Comparison of ENCODE assay signal across 16 cellular contexts in genomic region chr2:48322251-48322650, GRCh38. TPM values are rescaled to one million over a fixed set of nuclear protein-coding genes. Genes with fewer than 3 reads are reported as not detected.
DNase-seq lines count a peak whose midpoint lies in the region; ATAC-seq and TF ChIP-seq lines count a peak whose summit lies in the region.
"Had no signal": no experiment of that assay in that cellular context is flagged by ENCODE, and none has a peak within 500 bp of the region (broad histone marks: within the 10 kb centered on the region; RNA-seq: fewer than 3 reads in every experiment).

No MANE protein-coding gene starts in this region.

- H3K36me3 ChIP-seq in CD4-positive, alpha-beta memory T cell (ENCODE audit: insufficient read depth, low read length): no peaks in the 10 kb centered on the region
- H3K36me3 ChIP-seq in mesendoderm (ENCODE audit: control insufficient read depth, insufficient read depth, low read length) (no peaks in the 10 kb centered on the region), smooth muscle cell (ENCODE audit: low read depth) (no peaks in the 10 kb centered on the region)
- H3K36me3 ChIP-seq: brain microvascular endothelial cell, upper lobe of right lung had no signal

- TF ChIP-seq CTCF in CD14-positive monocyte (IDR thresholded peaks at IDR 0.05) (no peak), activated B cell treated with CpG ODN at 0.5 μM for 24 hours (IDR thresholded peaks at IDR 0.05) (no peak), smooth muscle cell (IDR thresholded peaks at IDR 0.05; ENCODE audit: borderline replicate concordance, insufficient read depth, poor library complexity, severe bottlenecking) (no peak)

- H2BK5ac ChIP-seq in mesendoderm (ENCODE audit: low read length): no peak overlapping the region

- no peak overlapping the region for H3K4me2 ChIP-seq in mesendoderm (ENCODE audit: low read length)
- no peak overlapping the region for H3K4me2 ChIP-seq in smooth muscle cell

- H3K27ac Mint-ChIP-seq in CD14-positive monocyte: peak overlapping the region in 6 of 7 donors; percentile 23 to 85 (median 76)
- peak overlapping the region in 6 of 7 donors; percentile 7 to 84 (median 46) for H3K27ac Mint-ChIP-seq in CD4-positive, alpha-beta memory T cell
- H3K27ac Mint-ChIP-seq in activated B cell treated with CpG ODN at 0.5 μM for 24 hours: peak overlapping the region; percentile 75
- H3K27ac Mint-ChIP-seq in memory B cell: peak overlapping the region; percentile 12
- H3K27ac Mint-ChIP-seq: activated CD4-positive, alpha-beta T cell treated with anti-CD3 and anti-CD28 coated beads, Interleukin-2, amount 10 ng/mL, durations not matched to agents 7 days and 5 days had no signal

- H3K23ac ChIP-seq in mesendoderm (ENCODE audit: low read length): no peak overlapping the region

- H3K4me3 ChIP-seq in CD4-positive, alpha-beta memory T cell (ENCODE audit: low read length in 2 of 2): no peak overlapping the region
- H3K4me3 ChIP-seq in mesendoderm (ENCODE audit: low read length): no peak overlapping the region
- no peak overlapping the region for H3K4me3 ChIP-seq in smooth muscle cell
- H3K4me3 ChIP-seq: upper lobe of right lung had no signal

- peaks cover 96% of the 10 kb centered on the region for H3K4me1 ChIP-seq in CD4-positive, alpha-beta memory T cell (ENCODE audit: insufficient read depth, low read length)
- H3K4me1 ChIP-seq in mesendoderm (ENCODE audit: control insufficient read depth, low read depth, low read length): no peaks in the 10 kb centered on the region
- peaks cover 11% of the 10 kb centered on the region for H3K4me1 ChIP-seq in smooth muscle cell (ENCODE audit: low read depth)

- no peak overlapping the region for H4K5ac ChIP-seq in mesendoderm (ENCODE audit: low read length)

- H3F3A ChIP-seq in smooth muscle cell (ENCODE audit: low read depth): no peaks in the 10 kb centered on the region

- DNase-seq in CD14-positive monocyte (ENCODE audit: low spot score) (no peak), activated B cell treated with CpG ODN at 0.5 μM for 24 hours (no peak), memory B cell (ENCODE audit: low spot score in 2 of 2) (no peak), mesendoderm (no peak), smooth muscle cell (lab: John Stamatoyannopoulos, UW; ENCODE audit: unreplicated experiment) (no peak)
- DNase-seq in CD4-positive, alpha-beta memory T cell: no peak
- DNase-seq: activated CD4-positive, alpha-beta T cell treated with anti-CD3 and anti-CD28 coated beads, Interleukin-2, amount 10 ng/mL, durations not matched to agents 7 days and 5 days; brain microvascular endothelial cell; COR-L47; midbrain; NCI-H1417; NCI-H524; stimulated activated CD4-positive, alpha-beta T cell treated with anti-CD3 and anti-CD28 coated beads, Interleukin-4, amount 100 ng/mL, for 1 hour; upper lobe of right lung had no signal

- H3K36me3 Mint-ChIP-seq in CD14-positive monocyte (peaks cover 10 to 18% of the 10 kb centered on the region in 2 donors), activated B cell treated with CpG ODN at 0.5 μM for 24 hours (ENCODE audit: low read depth) (peaks cover 7% of the 10 kb centered on the region), memory B cell (peaks cover 5% of the 10 kb centered on the region)
- peaks cover 0 to 5% of the 10 kb centered on the region in 2 donors for H3K36me3 Mint-ChIP-seq in CD4-positive, alpha-beta memory T cell

- no peak overlapping the region for H3K56ac ChIP-seq in mesendoderm (ENCODE audit: low read length)

- no peaks in the 10 kb centered on the region for H3K27me3 Mint-ChIP-seq in CD14-positive monocyte (ENCODE audit: low read depth in 3 of 3)
- H3K27me3 Mint-ChIP-seq in CD4-positive, alpha-beta memory T cell: no peaks in the 10 kb centered on the region
- H3K27me3 Mint-ChIP-seq in activated B cell treated with CpG ODN at 0.5 μM for 24 hours: no peaks in the 10 kb centered on the region
- no peaks in the 10 kb centered on the region for H3K27me3 Mint-ChIP-seq in memory B cell
- H3K27me3 Mint-ChIP-seq: activated CD4-positive, alpha-beta T cell treated with anti-CD3 and anti-CD28 coated beads, Interleukin-2, amount 10 ng/mL, durations not matched to agents 7 days and 5 days had no signal

- peaks cover 1% of the 10 kb centered on the region for H3K79me1 ChIP-seq in mesendoderm (ENCODE audit: low read length)

- H3K4me3 Mint-ChIP-seq in CD14-positive monocyte (no peak overlapping the region), activated B cell treated with CpG ODN at 0.5 μM for 24 hours (no peak overlapping the region), memory B cell (no peak overlapping the region)
- H3K4me3 Mint-ChIP-seq in CD4-positive, alpha-beta memory T cell: peak overlapping the region in 7 of 8 donors; percentile 19 to 64 (median 49)
- H3K4me3 Mint-ChIP-seq: activated CD4-positive, alpha-beta T cell treated with anti-CD3 and anti-CD28 coated beads, Interleukin-2, amount 10 ng/mL, durations not matched to agents 7 days and 5 days had no signal

- H2BK120ac ChIP-seq in mesendoderm (ENCODE audit: low read depth, low read length): no peak overlapping the region

- H3K18ac ChIP-seq in mesendoderm (ENCODE audit: low read length): no peak overlapping the region

- H3K4me1 Mint-ChIP-seq in CD14-positive monocyte (peaks cover 62% of the 10 kb centered on the region), activated B cell treated with CpG ODN at 0.5 μM for 24 hours (peaks cover 78% of the 10 kb centered on the region), memory B cell (peaks cover 38% of the 10 kb centered on the region)
- H3K4me1 Mint-ChIP-seq in CD4-positive, alpha-beta memory T cell: peaks cover 54 to 85% (median 70%) of the 10 kb centered on the region in 4 donors

- H3K79me2 ChIP-seq in mesendoderm (ENCODE audit: control insufficient read depth, insufficient read depth, low read length) (peaks cover 31% of the 10 kb centered on the region), smooth muscle cell (ENCODE audit: low read depth) (peaks cover 100% of the 10 kb centered on the region)

- peaks cover 75% of the 10 kb centered on the region for H4K20me1 ChIP-seq in smooth muscle cell (ENCODE audit: low read depth)

- no peak overlapping the region for H2AK5ac ChIP-seq in mesendoderm (ENCODE audit: low read length)

- H3K9me3 Mint-ChIP-seq in CD14-positive monocyte (peaks cover 0 to 6% (median 1%) of the 10 kb centered on the region in 7 donors), activated B cell treated with CpG ODN at 0.5 μM for 24 hours (no peaks in the 10 kb centered on the region), memory B cell (peaks cover 1% of the 10 kb centered on the region)
- H3K9me3 Mint-ChIP-seq in CD4-positive, alpha-beta memory T cell: peaks cover 0 to 4% (median 0%) of the 10 kb centered on the region in 8 donors

- H3K4ac ChIP-seq in mesendoderm (ENCODE audit: low read depth, low read length): no peak overlapping the region

- no peak overlapping the region for H3K27ac ChIP-seq in CD4-positive, alpha-beta memory T cell (ENCODE audit: low read depth, low read length)
- H3K27ac ChIP-seq in mesendoderm (ENCODE audit: low read depth, low read length) (no peak overlapping the region), smooth muscle cell (ENCODE audit: low read depth) (no peak overlapping the region)
- H3K27ac ChIP-seq: brain microvascular endothelial cell, RWPE1, upper lobe of right lung had no signal

- H3K9ac ChIP-seq in mesendoderm (ENCODE audit: low read length) (no peak overlapping the region), smooth muscle cell (ENCODE audit: low read depth) (no peak overlapping the region)

- POLR2A ChIA-PET in CD4-positive, alpha-beta memory T cell (lab: Charles Lee; ENCODE audit: partially characterized antibody): no interaction called here
- POLR2A ChIA-PET in activated B cell treated with CpG ODN at 0.5 μM for 24 hours (lab: Charles Lee): interaction anchor here (1.2 kb wide), 1 partner anchor 9 kb away, joined by 3 read pairs; no protein-coding TSS in a partner anchor

- no peak overlapping the region for H2AFZ ChIP-seq in smooth muscle cell (ENCODE audit: low read depth)

- intact Hi-C loops in CD14-positive monocyte (cut with micrococcal nuclease) (no loop called here), activated B cell treated with CpG ODN at 0.5 μM for 24 hours (cut with micrococcal nuclease) (no loop called here)
- intact Hi-C loops in CD4-positive, alpha-beta memory T cell (cut with micrococcal nuclease): no loop called here

- H4K8ac ChIP-seq in mesendoderm (ENCODE audit: low read depth, low read length): no peak overlapping the region

- ATAC-seq in activated B cell treated with CpG ODN at 0.5 μM for 24 hours (ENCODE audit: low read depth): no peak
- no peak for ATAC-seq in memory B cell (ENCODE audit: low read depth)
- ATAC-seq in GM21528 (IDR thresholded peaks at IDR 0.05; ENCODE audit: low FRiP score, unreplicated experiment): no peak
- ATAC-seq: upper lobe of right lung had no signal

- 100% methylated on average over 1 of the region's 4 CpGs for WGBS in mesendoderm (ENCODE audit: extremely low coverage, insufficient coverage, low lambda C conversion rate)
- WGBS in smooth muscle cell (ENCODE audit: low lambda C conversion rate): 90% methylated on average over 4 of the region's 4 CpGs

- CTCF ChIA-PET in CD4-positive, alpha-beta memory T cell (lab: Charles Lee; ENCODE audit: partially characterized antibody): interaction anchor here (0.8 to 1.1 kb wide), 3 partner anchors 14 to 213 kb away, joined by 3 read pairs; no protein-coding TSS in a partner anchor
- CTCF ChIA-PET in activated B cell treated with CpG ODN at 0.5 μM for 24 hours (lab: Charles Lee): no interaction called here

- H2BK15ac ChIP-seq in mesendoderm (replicated peaks; ENCODE audit: low read depth): no peak overlapping the region

- no peaks in the 10 kb centered on the region for H3K27me3 ChIP-seq in CD4-positive, alpha-beta memory T cell (ENCODE audit: insufficient read depth, low read length)
- H3K27me3 ChIP-seq in mesendoderm (ENCODE audit: insufficient read depth, low read length, poor library complexity) (no peaks in the 10 kb centered on the region), smooth muscle cell (ENCODE audit: low read depth) (no peaks in the 10 kb centered on the region)
- H3K27me3 ChIP-seq: brain microvascular endothelial cell, upper lobe of right lung had no signal

- H3K9me3 ChIP-seq in CD4-positive, alpha-beta memory T cell (ENCODE audit: control insufficient read depth in 1 of 2, low read length in 2 of 2): no peaks in the 10 kb centered on the region
- H3K9me3 ChIP-seq in smooth muscle cell (replicated peaks; ENCODE audit: low read depth): no peaks in the 10 kb centered on the region
- H3K9me3 ChIP-seq: upper lobe of right lung had no signal

RNA-seq across cellular contexts. Expression of gene FOXN2, which starts 7.8 kb away (rescaled TPM):
- polyA plus RNA-seq in CD14-positive monocyte (10 to 100 TPM; 48.6 to 57.7 TPM), smooth muscle cell (5.3 and 6.0 TPM in 2 replicates)
- 10 to 100 TPM; 60.4 to 67.3 TPM for total RNA-seq in CD4-positive, alpha-beta memory T cell
- polyA plus RNA-seq in CD4-positive, alpha-beta memory T cell: 10 to 100 TPM; 31.2 to 47.5 TPM
- total RNA-seq in activated B cell treated with CpG ODN at 0.5 μM for 24 hours (35.0 and 36.0 TPM in 2 replicates), smooth muscle cell (21.9 and 29.1 TPM in 2 replicates)
- polyA plus RNA-seq in mesendoderm (2013, experiment 1 of 2): 8.6 TPM
- 8.7 TPM for polyA plus RNA-seq in mesendoderm (2013, experiment 2 of 2)

Comparison
In these comparisons a context has a peak if more than half of its experiments do, and no peak if none do; other contexts are left out.
1. H3K27ac Mint-ChIP-seq: peak in every context shown above with its lines; median percentile 76 in CD14-positive monocyte; 75 in activated B cell treated with CpG ODN at 0.5 μM for 24 hours; 46 in CD4-positive, alpha-beta memory T cell; 12 in memory B cell.
2. H3K4me3 Mint-ChIP-seq: peak in CD4-positive, alpha-beta memory T cell (7 of 8); none in CD14-positive monocyte (0 of 2), activated B cell treated with CpG ODN at 0.5 μM for 24 hours (single experiment) and memory B cell (single experiment).